9 cellular contexts compared by ENCODE assay signal in the genomic region with DNA sequence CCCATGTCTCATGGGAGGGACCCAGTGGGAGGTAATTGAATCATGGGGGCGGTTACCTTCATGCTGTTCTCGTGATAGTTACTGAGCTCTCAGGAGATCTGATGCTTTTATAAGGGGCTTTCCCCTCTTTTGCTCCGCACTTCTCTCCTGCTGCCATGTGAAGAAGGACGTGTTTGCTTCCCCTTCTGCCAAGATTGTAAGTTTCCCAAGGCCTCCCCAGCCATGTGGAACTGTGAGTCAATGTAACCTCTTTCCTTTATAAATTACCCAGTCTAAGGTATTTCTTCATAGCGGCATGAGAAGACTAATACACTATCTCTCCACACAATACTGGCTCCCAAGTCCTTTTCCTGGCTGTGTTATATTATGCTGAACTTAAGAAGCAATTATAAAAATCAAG.
A peak's percentile ranks its signal among the peaks of the same experiment; 100 is the strongest.
DNase-seq lines count a peak whose midpoint lies in the region; ATAC-seq, FAIRE-seq and TF ChIP-seq lines count a peak whose summit lies in the region.
"Had no signal": no experiment of that assay in that cellular context is flagged by ENCODE, and none has a peak within 500 bp of the region (broad histone marks: within the 10 kb centered on the region; RNA-seq: fewer than 3 reads in every experiment).

No MANE protein-coding gene starts in this region.

- 71 to 83% (median 74%) methylated on average over 5 of the region's 5 CpGs for WGBS in adrenal gland, 4 donors
- 79 to 84% methylated on average over 5 of the region's 5 CpGs for WGBS in tibial nerve, 2 donors

- H3K27me3 ChIP-seq in adrenal gland: no peaks in the 10 kb centered on the region
- no peaks in the 10 kb centered on the region for H3K27me3 ChIP-seq in keratinocyte (ENCODE audit: control insufficient read depth, extremely low read depth, insufficient read depth, low read length)
- H3K27me3 ChIP-seq in tibial nerve: no peaks in the 10 kb centered on the region

- H4K20me1 ChIP-seq in keratinocyte (ENCODE audit: control insufficient read depth, extremely low read depth, insufficient read depth, low read length): no peaks in the 10 kb centered on the region

- no peak for ATAC-seq in HG03469 (IDR thresholded peaks at IDR 0.05; ENCODE audit: unreplicated experiment)

- TF ChIP-seq EP300 in tibial nerve (IDR thresholded peaks at IDR 0.05): no peak

- H3K4me1 ChIP-seq in adrenal gland (replicated peaks in 1 of 2) (peaks cover 0 to 15% of the 10 kb centered on the region in 2 donors), keratinocyte (ENCODE audit: control insufficient read depth, extremely low read depth, insufficient read depth, low read length) (peaks cover 10% of the 10 kb centered on the region), tibial nerve (peaks cover 0 to 52% (median 13%) of the 10 kb centered on the region in 4 donors)

- TF ChIP-seq CTCF in adrenal gland (IDR thresholded peaks at IDR 0.05): no peak
- no peak for TF ChIP-seq CTCF in keratinocyte (optimal IDR thresholded peaks at IDR 0.05 in 1 of 3, IDR thresholded peaks at IDR 0.05 in 1 of 3, conservative IDR thresholded peaks at IDR 0.05 in 1 of 3; ENCODE audit: extremely low read depth in 1 of 3, insufficient read depth in 2 of 3, low read length in 3 of 3)
- no peak for TF ChIP-seq CTCF in tibial nerve (IDR thresholded peaks at IDR 0.05)

- H3K9ac ChIP-seq in keratinocyte (ENCODE audit: control insufficient read depth, extremely low read depth, insufficient read depth, low read length): no peak overlapping the region

- H2AFZ ChIP-seq in keratinocyte (ENCODE audit: control insufficient read depth, low read length): no peak overlapping the region

- no peaks in the 10 kb centered on the region for H3K9me1 ChIP-seq in keratinocyte (ENCODE audit: control insufficient read depth, extremely low read depth, insufficient read depth, low read length)

- H3K9me3 ChIP-seq in adrenal gland (replicated peaks in 1 of 3) (no peaks in the 10 kb centered on the region), keratinocyte (ENCODE audit: control insufficient read depth, low read depth, low read length) (no peaks in the 10 kb centered on the region), tibial nerve (no peaks in the 10 kb centered on the region)

- dilution Hi-C loops in keratinocyte (cut with MboI; ENCODE audit: extremely low pct_ligation_motif_present, low sequenced_read_pairs): no loop called here

- H3K4me2 ChIP-seq in keratinocyte (ENCODE audit: control insufficient read depth, extremely low read depth, insufficient read depth, low read depth, low read length): no peak overlapping the region

- peak overlapping the region in 3 of 5 donors; percentile 43 to 87 (median 63) for H3K27ac ChIP-seq in adrenal gland
- H3K27ac ChIP-seq in keratinocyte (ENCODE audit: control insufficient read depth, insufficient read depth, low read length): peak overlapping the region; percentile 55
- peak overlapping the region; percentile 18 to 86 (median 76) for H3K27ac ChIP-seq in tibial nerve

- H3K79me2 ChIP-seq in keratinocyte (ENCODE audit: control insufficient read depth, insufficient read depth, low read length): no peaks in the 10 kb centered on the region

- TF ChIP-seq POLR2A in adrenal gland (IDR thresholded peaks at IDR 0.05) (no peak), tibial nerve (IDR thresholded peaks at IDR 0.05) (no peak)

- FAIRE-seq in keratinocyte (lab: Jason Lieb, UNC): no peak
- FAIRE-seq: TTC549 had no signal

- H3K36me3 ChIP-seq in adrenal gland (replicated peaks in 1 of 2) (no peaks in the 10 kb centered on the region), keratinocyte (ENCODE audit: control insufficient read depth in 2 of 2, extremely low read depth in 1 of 2, insufficient read depth in 2 of 2, low read length in 2 of 2) (peaks cover 5 to 8% of the 10 kb centered on the region in 2 experiments), tibial nerve (peaks cover 0 to 8% (median 0%) of the 10 kb centered on the region in 3 donors)

- intact Hi-C loops in adrenal gland (cut with DNase I): no loop called here

- peak; percentile 15 for DNase-seq in activated naive CD4-positive, alpha-beta T cell treated with Interleukin-2 at 50 U/mL for 16 hours
- no peak for DNase-seq in activated naive CD4-positive, alpha-beta T cell (lab: John Stamatoyannopoulos, UW)
- DNase-seq in adrenal gland (no peak), keratinocyte (ENCODE audit: low read depth, low spot score) (no peak), tibial nerve (ENCODE audit: low spot score in 2 of 2) (no peak), NCI-H1105 (lab: John Stamatoyannopoulos, UW) (no peak)
- no peak for DNase-seq in stimulated activated CD8-positive, alpha-beta memory T cell treated with anti-CD3 and anti-CD28 coated beads, Interleukin-4, amount 100 ng/mL, for 48 hours

- H3K4me3 ChIP-seq in adrenal gland (no peak overlapping the region), keratinocyte (ENCODE audit: control insufficient read depth in 2 of 3, extremely low read depth in 1 of 3, insufficient read depth in 2 of 3, low read depth in 1 of 3, low read length in 3 of 3) (no peak overlapping the region), tibial nerve (no peak overlapping the region)
